In genomic region chr6:150866147-150867073, GRCh38 we compare ENCODE assay signal across 1 cellular context.
A peak's percentile ranks its signal among the peaks of the same experiment; 100 is the strongest.
TF ChIP-seq lines count a peak whose summit lies in the region.

No MANE protein-coding gene starts in this region.

TF ChIP-seq in HEK293, 187 proteins besides CTCF, POLR2A, EP300 and RAD21 (continued from another document and continues in another):
- TF ChIP-seq PRDM10 (tag by site-specific recombination; IDR thresholded peaks at IDR 0.05) (0 out of 2 replicates have a peak, but pooled peaks have one; percentile 7), HOXD13 (CRISPR knock-in tag; IDR thresholded peaks at IDR 0.05; ENCODE audit: borderline replicate concordance) (peak; percentile 96), ZBTB48 (tag by site-specific recombination; IDR thresholded peaks at IDR 0.05) (peak; percentile 17; the same call in 1 of the 2 replicates), MYNN (tag by site-specific recombination; IDR thresholded peaks at IDR 0.05; ENCODE audit: borderline replicate concordance) (peak; percentile 51; the same call in 1 of the 2 replicates), SP3 (tag by site-specific recombination; IDR thresholded peaks at IDR 0.05) (peak; percentile 90), ZFP37 (tag by site-specific recombination; IDR thresholded peaks at IDR 0.05) (no peak), ZNF341 (tag by site-specific recombination; IDR thresholded peaks at IDR 0.05; ENCODE audit: low read depth) (peak; percentile 99), ZSCAN23 (tag by site-specific recombination; IDR thresholded peaks at IDR 0.05) (no peak), ZBTB7A (tag by site-specific recombination; IDR thresholded peaks at IDR 0.05; ENCODE audit: low read depth) (peak; percentile 27; the same call in 1 of the 2 replicates), ZNF449 (tag by site-specific recombination; IDR thresholded peaks at IDR 0.05) (peak; percentile 74), ZNF621 (tag by site-specific recombination; IDR thresholded peaks at IDR 0.05) (no peak), ZNF555 (tag by site-specific recombination; conservative IDR thresholded peaks at IDR 0.05) (no peak), PRDM2 (tag by site-specific recombination; IDR thresholded peaks at IDR 0.05; ENCODE audit: borderline replicate concordance) (no peak), ATF2 (tag by site-specific recombination; IDR thresholded peaks at IDR 0.05; ENCODE audit: low read depth) (0 out of 2 replicates have a peak, but pooled peaks have one; percentile 11), ZNF785 (tag by site-specific recombination; IDR thresholded peaks at IDR 0.05) (0 out of 2 replicates have a peak, but pooled peaks have one; percentile 29), ZNF596 (tag by site-specific recombination; IDR thresholded peaks at IDR 0.05) (0 out of 2 replicates have a peak, but pooled peaks have one; percentile 12), ZNF112 (tag by site-specific recombination; IDR thresholded peaks at IDR 0.05) (no peak), ZNF76 (tag by site-specific recombination; IDR thresholded peaks at IDR 0.05; ENCODE audit: borderline replicate concordance, low read depth) (peak; percentile 74; the same call in 1 of the 2 replicates), ZNF707 (tag by site-specific recombination; IDR thresholded peaks at IDR 0.05) (no peak), ZNF473 (tag by site-specific recombination; IDR thresholded peaks at IDR 0.05) (no peak), ZNF146 (tag by site-specific recombination; IDR thresholded peaks at IDR 0.05) (no peak), ZNF639 (tag by site-specific recombination; IDR thresholded peaks at IDR 0.05) (no peak), ZNF544 (tag by site-specific recombination; IDR thresholded peaks at IDR 0.05) (no peak), BCL6B (tag by site-specific recombination; IDR thresholded peaks at IDR 0.05) (no peak), ZIC2 (tag by site-specific recombination; IDR thresholded peaks at IDR 0.05) (peak; percentile 92), ZNF211 (tag by site-specific recombination; IDR thresholded peaks at IDR 0.05; ENCODE audit: low read depth) (no peak), ZNF404 (tag by site-specific recombination; IDR thresholded peaks at IDR 0.05) (no peak), ZNF692 (tag by site-specific recombination; IDR thresholded peaks at IDR 0.05) (peak; percentile 82), OSR2 (tag by site-specific recombination; IDR thresholded peaks at IDR 0.05) (no peak), SETDB1 (IDR thresholded peaks at IDR 0.05; ENCODE audit: insufficient read length, low read length) (no peak), KLF8 (tag by site-specific recombination; IDR thresholded peaks at IDR 0.05) (peak; percentile 95), ZNF777 (tag by site-specific recombination; IDR thresholded peaks at IDR 0.05; ENCODE audit: borderline replicate concordance) (no peak), PRDM1 (tag by site-specific recombination; IDR thresholded peaks at IDR 0.05) (peak; percentile 92), ZBTB8A (tag by site-specific recombination; IDR thresholded peaks at IDR 0.05) (peak; percentile 97), BCL11B (tag by site-specific recombination; IDR thresholded peaks at IDR 0.05; ENCODE audit: low read depth) (peak; percentile 74; the same call in 1 of the 2 replicates), ZNF223 (tag by site-specific recombination; IDR thresholded peaks at IDR 0.05) (no peak), ZNF768 (tag by site-specific recombination; IDR thresholded peaks at IDR 0.05) (no peak), ZNF391 (tag by site-specific recombination; IDR thresholded peaks at IDR 0.05; ENCODE audit: borderline replicate concordance, low read depth) (peak; percentile 56; the same call in 1 of the 2 replicates), ZBTB26 (tag by site-specific recombination; optimal IDR thresholded peaks at IDR 0.05) (peak; percentile 96)
